8 cellular contexts compared by ENCODE assay signal in the genomic region with DNA sequence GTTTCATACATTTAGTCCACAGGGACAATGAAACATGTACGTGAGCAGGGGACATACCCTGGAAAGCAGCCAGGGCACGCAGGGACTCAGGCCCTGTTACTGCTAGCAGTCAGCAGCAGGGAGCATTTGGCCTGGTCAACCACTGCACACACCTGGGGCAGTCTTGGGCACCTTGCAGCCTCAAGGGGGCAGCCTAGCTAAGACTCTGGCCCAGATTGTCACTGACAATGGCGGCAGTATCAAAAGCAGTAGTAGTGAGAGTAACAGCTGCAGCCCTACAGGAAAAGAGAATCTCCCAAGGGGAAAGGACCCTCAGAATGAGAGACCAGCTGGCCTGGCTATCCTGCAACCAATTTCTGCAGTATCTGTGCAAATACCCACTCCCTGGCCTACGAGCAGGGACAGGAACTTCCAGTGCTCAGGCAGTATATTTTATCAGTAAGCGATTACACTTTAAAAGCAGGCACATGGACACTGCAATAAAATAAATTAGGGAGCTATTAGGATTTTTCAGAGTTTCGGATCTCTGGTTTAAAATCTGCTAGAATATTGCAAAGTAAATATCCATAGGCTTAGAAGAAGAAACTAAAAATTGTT.
DNase-seq lines count a peak whose midpoint lies in the region; ATAC-seq and TF ChIP-seq lines count a peak whose summit lies in the region.

No MANE protein-coding gene starts in this region.

- H3K9me3 Mint-ChIP-seq in glutamatergic neuron (ENCODE audit: unreplicated experiment) = no peaks in the 10 kb centered on the region

- POLR2A ChIA-PET in PC-9 (lab: Charles Lee; ENCODE audit: unreplicated experiment) = no interaction called here

- ATAC-seq in GM21367 (IDR thresholded peaks at IDR 0.05; ENCODE audit: unreplicated experiment) = peak; percentile 98
- ATAC-seq in HG03565 (IDR thresholded peaks at IDR 0.05; ENCODE audit: unreplicated experiment) = peak; percentile 98
- ATAC-seq in aorta (ENCODE audit: low FRiP score) = peak; percentile 68

- 75 to 84% methylated on average over 6 of the region's 6 CpGs for WGBS in aorta, 2 donors

- no peaks in the 10 kb centered on the region for H3K27me3 Mint-ChIP-seq in glutamatergic neuron (ENCODE audit: unreplicated experiment)

- peak overlapping the region; percentile 68 for H3K27ac Mint-ChIP-seq in glutamatergic neuron (ENCODE audit: unreplicated experiment)

- H3K4me3 Mint-ChIP-seq in glutamatergic neuron (ENCODE audit: unreplicated experiment) = no peak overlapping the region

- CTCF ChIA-PET in PC-9 (lab: Charles Lee) = no interaction called here

- H3K36me3 ChIP-seq in PC-9 (ENCODE audit: low read depth) = no peaks in the 10 kb centered on the region
- no peaks in the 10 kb centered on the region for H3K36me3 ChIP-seq in aorta (ENCODE audit: control insufficient read depth in 1 of 2, insufficient read depth in 2 of 2, low read length in 1 of 2)

- no peaks in the 10 kb centered on the region for H3K9me3 ChIP-seq in PC-9 (ENCODE audit: insufficient read depth, low read depth)
- H3K9me3 ChIP-seq in aorta (ENCODE audit: control insufficient read depth, low read length) = no peaks in the 10 kb centered on the region

- no peaks in the 10 kb centered on the region for H3K79me2 ChIP-seq in PC-9 (ENCODE audit: low read depth)

- H3K4me1 ChIP-seq in PC-9 (replicated peaks; ENCODE audit: insufficient read depth) (no peaks in the 10 kb centered on the region), aorta (ENCODE audit: control insufficient read depth in 1 of 2, insufficient read depth in 2 of 2, low read length in 2 of 2) (no peaks in the 10 kb centered on the region)

- no peaks in the 10 kb centered on the region for H4K20me1 ChIP-seq in PC-9 (ENCODE audit: insufficient read depth)

- no peaks in the 10 kb centered on the region for H3K9me2 ChIP-seq in PC-9 (ENCODE audit: insufficient read depth)

- intact Hi-C loops in PC-9 (cut with micrococcal nuclease; ENCODE audit: unreplicated experiment) (loop anchor here (2.0 kb wide), 1 partner anchor 228 kb away; no protein-coding TSS in a partner anchor), posterior vena cava (cut with DNase I) (no loop called here), aorta (cut with DNase I) (loop anchor here in 1 of 2 donors (5.0 kb wide), 1 partner anchor 230 kb away; no protein-coding TSS in a partner anchor)

- H3K27ac ChIP-seq in PC-9 (no peak overlapping the region), aorta (ENCODE audit: low read depth in 1 of 2, low read length in 2 of 2) (no peak overlapping the region)

- no peaks in the 10 kb centered on the region for H3K36me3 Mint-ChIP-seq in glutamatergic neuron (ENCODE audit: unreplicated experiment)

- no peak overlapping the region for H2AFZ ChIP-seq in PC-9

- peak; percentile 54; the same call in 1 of the 2 replicates for TF ChIP-seq CTCF in PC-9 (conservative IDR thresholded peaks at IDR 0.05)
- peak; percentile 52 for TF ChIP-seq CTCF in glutamatergic neuron (IDR thresholded peaks at IDR 0.05; ENCODE audit: partially characterized antibody, unreplicated experiment)

- 0 out of 2 replicates have a peak overlapping the region, but pooled peaks have one; percentile 40 for H3K4me2 ChIP-seq in PC-9

- no peak overlapping the region for H3K4me3 ChIP-seq in PC-9
- no peak overlapping the region for H3K4me3 ChIP-seq in aorta (ENCODE audit: low read length in 2 of 2)

- H3K27me3 ChIP-seq in PC-9 (ENCODE audit: insufficient read depth, low read depth) (no peaks in the 10 kb centered on the region), aorta (ENCODE audit: control insufficient read depth in 1 of 2, insufficient read depth in 2 of 2, low read length in 1 of 2) (no peaks in the 10 kb centered on the region)

- DNase-seq in DMS 273 treated with DMSO at 0.1 percent for 48 hours (lab: John Stamatoyannopoulos, UW) (peak; percentile 27), PC-9 (peak in 1 of 2 experiments; percentile 28), glutamatergic neuron (peak; percentile 75), posterior vena cava (ENCODE audit: low spot score) (peak; percentile 75), aorta (peak; percentile 50 to 79)
- DNase-seq in activated T-helper 1 cell treated with anti-CD3 and anti-CD28 coated beads, Interleukin-2, amount 50 U/mL, for 16 hours (ENCODE audit: low read depth in 1 of 2, low spot score in 1 of 2) = peak; percentile 6 to 19

- BruUV-seq in PC-9 (replicated peaks; lab: Mats Ljungman, UMichigan) = no TSS peak

- no peaks in the 10 kb centered on the region for H3F3A ChIP-seq in PC-9 (ENCODE audit: insufficient read depth, low read depth)

- peaks cover 10% of the 10 kb centered on the region for H3K4me1 Mint-ChIP-seq in glutamatergic neuron (ENCODE audit: low read depth, unreplicated experiment)
